In genomic region chr14:24271134-24271833, GRCh38 we compare ENCODE assay signal across 8 cellular contexts. TPM values are rescaled to one million over a fixed set of nuclear protein-coding genes. Genes with fewer than 3 reads are reported as not detected.
DNase-seq lines count a peak whose midpoint lies in the region; ATAC-seq, FAIRE-seq and TF ChIP-seq lines count a peak whose summit lies in the region.

Gene RABGGTA, minus strand, starts transcription at chr14:24271597. Its CDS starts 482 bp downstream, at chr14:24271115.

- H3K27me3 Mint-ChIP-seq in natural killer cell treated with Interleukin-12 subunit alpha and Interleukin-12 subunit beta and Interleukin-15 and Interleukin-18, amount 100 ng/mL, for 72 hours: no peaks in the 10 kb centered on the region

- peaks cover 41 to 44% of the 10 kb centered on the region in 2 donors for H3K4me1 Mint-ChIP-seq in natural killer cell treated with Interleukin-12 subunit alpha and Interleukin-12 subunit beta and Interleukin-15 and Interleukin-18, amount 100 ng/mL, for 72 hours (ENCODE audit: low read depth in 2 of 2)

- H3K27me3 ChIP-seq in DOHH2 (ENCODE audit: control insufficient read depth, low read length): no peaks in the 10 kb centered on the region
- H3K27me3 ChIP-seq in Karpas-422 (ENCODE audit: low read length): no peaks in the 10 kb centered on the region

- H3K9ac ChIP-seq in Karpas-422 (ENCODE audit: low read length): peak within 1 kb of the TSS; percentile 86

- peak; percentile 81 for ATAC-seq in GM21825 (IDR thresholded peaks at IDR 0.05; ENCODE audit: unreplicated experiment)
- ATAC-seq in natural killer cell treated with Interleukin-12 subunit alpha and Interleukin-12 subunit beta and Interleukin-15 and Interleukin-18, amount 100 ng/mL, for 72 hours: peak; percentile 95 to 96
- ATAC-seq in stimulated activated naive CD8-positive, alpha-beta T cell treated with anti-CD3 and anti-CD28 coated beads, Interleukin-15, Interleukin-2, amounts not matched to agents 100 U/mL and 50 U/mL, for 24 hours: peak; percentile 88

- peak within 1 kb of the TSS; percentile 36; the same call in 1 of the 2 replicates for H2AFZ ChIP-seq in Karpas-422 (ENCODE audit: low read length)

- peaks cover 4% of the 10 kb centered on the region for H3K79me2 ChIP-seq in DOHH2 (ENCODE audit: control insufficient read depth, low read length)
- H3K79me2 ChIP-seq in Karpas-422 (ENCODE audit: low read length): peaks cover 26% of the 10 kb centered on the region

- H4K20me1 ChIP-seq in DOHH2 (ENCODE audit: control insufficient read depth, insufficient read depth, low read depth, low read length): no peaks in the 10 kb centered on the region
- no peaks in the 10 kb centered on the region for H4K20me1 ChIP-seq in Karpas-422 (ENCODE audit: insufficient read depth, low read depth, low read length)

- TF ChIP-seq CTCF in DOHH2 (IDR thresholded peaks at IDR 0.05; ENCODE audit: low read depth, low read length, poor library complexity, severe bottlenecking): peak; percentile 82

- peak within 1 kb of the TSS; percentile 88 for H3K4me3 Mint-ChIP-seq in natural killer cell treated with Interleukin-12 subunit alpha and Interleukin-12 subunit beta and Interleukin-15 and Interleukin-18, amount 100 ng/mL, for 72 hours

- no peaks in the 10 kb centered on the region for H3K36me3 ChIP-seq in DOHH2 (ENCODE audit: control insufficient read depth, low read length)
- no peaks in the 10 kb centered on the region for H3K36me3 ChIP-seq in Karpas-422 (ENCODE audit: insufficient read depth, low read length)

- H3K36me3 Mint-ChIP-seq in natural killer cell treated with Interleukin-12 subunit alpha and Interleukin-12 subunit beta and Interleukin-15 and Interleukin-18, amount 100 ng/mL, for 72 hours: no peaks in the 10 kb centered on the region

- peaks cover 2% of the 10 kb centered on the region; the same call in 1 of the 2 replicates for H3F3A ChIP-seq in DOHH2 (ENCODE audit: control insufficient read depth, insufficient read depth)

- H3K9me2 ChIP-seq in DOHH2 (replicated peaks; ENCODE audit: control insufficient read depth, low read length) (no peaks in the 10 kb centered on the region), Karpas-422 (replicated peaks; ENCODE audit: insufficient read depth, low read length) (no peaks in the 10 kb centered on the region)

- no peak for FAIRE-seq in RCC 7860 (lab: Jason Lieb, UNC)

- peak; percentile 99 for DNase-seq in Karpas-422
- DNase-seq in RCC 7860 (ENCODE audit: low spot score): peak; percentile 58
- DNase-seq in activated T-helper 1 cell treated with anti-CD3 and anti-CD28 coated beads, Interleukin-2, amount 50 U/mL, for 16 hours (ENCODE audit: low read depth in 1 of 2, low spot score in 1 of 2): peak; percentile 80 to 88
- peak; percentile 78 for DNase-seq in fibroblast of peridontal ligament (ENCODE audit: extremely low read depth)
- peak; percentile 92 for DNase-seq in natural killer cell treated with Interleukin-12 subunit alpha and Interleukin-12 subunit beta and Interleukin-15 and Interleukin-18, amount 100 ng/mL, for 72 hours (ENCODE audit: low spot score)
- DNase-seq in stimulated activated naive CD8-positive, alpha-beta T cell treated with anti-CD3 and anti-CD28 coated beads, Interleukin-15, Interleukin-2, amounts not matched to agents 100 U/mL and 50 U/mL, for 24 hours: peak; percentile 90

- H3K4me3 ChIP-seq in DOHH2 (ENCODE audit: low read length) (peak within 1 kb of the TSS; percentile 85), Karpas-422 (ENCODE audit: low read length) (peak within 1 kb of the TSS; percentile 80)

- H3K9me3 ChIP-seq in DOHH2 (ENCODE audit: control insufficient read depth, insufficient read depth, low read length) (no peaks in the 10 kb centered on the region), Karpas-422 (ENCODE audit: low read length) (no peaks in the 10 kb centered on the region)

- H3K4me1 ChIP-seq in DOHH2 (ENCODE audit: control insufficient read depth, low read length) (peaks cover 40% of the 10 kb centered on the region), Karpas-422 (ENCODE audit: low read length) (peaks cover 38% of the 10 kb centered on the region)

- H3K4me2 ChIP-seq in DOHH2 (ENCODE audit: low read length) (peak within 1 kb of the TSS; percentile 86), Karpas-422 (ENCODE audit: low read depth, low read length, poor library complexity, severe bottlenecking) (peak within 1 kb of the TSS; percentile 96)

- H3K9me3 Mint-ChIP-seq in natural killer cell treated with Interleukin-12 subunit alpha and Interleukin-12 subunit beta and Interleukin-15 and Interleukin-18, amount 100 ng/mL, for 72 hours: no peaks in the 10 kb centered on the region

- H3K27ac ChIP-seq in DOHH2 (ENCODE audit: low read depth, low read length): peak within 1 kb of the TSS; percentile 63
- peak within 1 kb of the TSS; percentile 76 for H3K27ac ChIP-seq in Karpas-422 (ENCODE audit: low read length)

- peak within 1 kb of the TSS; percentile 87 to 92 for H3K27ac Mint-ChIP-seq in natural killer cell treated with Interleukin-12 subunit alpha and Interleukin-12 subunit beta and Interleukin-15 and Interleukin-18, amount 100 ng/mL, for 72 hours

RNA-seq across cellular contexts. Expression of gene RABGGTA, which starts in this region (rescaled TPM):
- total RNA-seq in Karpas-422 (2014; rRNA removed; shearing (Covaris generic); ENCODE audit: low replicate concordance): 45.1 and 64.1 TPM in 2 replicates
- total RNA-seq in natural killer cell treated with Interleukin-12 subunit alpha and Interleukin-12 subunit beta and Interleukin-15 and Interleukin-18, amount 100 ng/mL, for 72 hours: 10 to 100 TPM; 37.6 to 47.5 TPM

Comparison
In these comparisons a context has a peak if more than half of its experiments do, and no peak if none do; other contexts are left out.
1. Peak in every context shown above with its lines: DNase-seq, ATAC-seq, H3K4me3 ChIP-seq and H3K27ac ChIP-seq.